ENCODE assay signal across 8 cellular contexts in genomic region chr11:121024989-121025388, GRCh38. TPM values are rescaled to one million over a fixed set of nuclear protein-coding genes. Genes with fewer than 3 reads are reported as not detected.
DNase-seq lines count a peak whose midpoint lies in the region; ATAC-seq and TF ChIP-seq lines count a peak whose summit lies in the region.

No MANE protein-coding gene starts in this region.

- intact Hi-C loops in breast epithelium (cut with DNase I; ENCODE audit: low total_unique reads) (no loop called here), right lobe of liver (cut with DNase I) (no loop called here)

- no peaks in the 10 kb centered on the region for H3K9me3 ChIP-seq in CD4-positive, CD25-positive, alpha-beta regulatory T cell (ENCODE audit: control insufficient read depth in 2 of 2, low read length in 2 of 2)
- no peaks in the 10 kb centered on the region for H3K9me3 ChIP-seq in breast epithelium
- H3K9me3 ChIP-seq in right lobe of liver: no peaks in the 10 kb centered on the region

- no peak for TF ChIP-seq CTCF in breast epithelium (IDR thresholded peaks at IDR 0.05)
- TF ChIP-seq CTCF in right lobe of liver (IDR thresholded peaks at IDR 0.05): no peak

- no peaks in the 10 kb centered on the region for H3K27me3 ChIP-seq in CD4-positive, CD25-positive, alpha-beta regulatory T cell (ENCODE audit: control insufficient read depth, insufficient read depth, low read length)
- H3K27me3 ChIP-seq in breast epithelium (no peaks in the 10 kb centered on the region), right lobe of liver (no peaks in the 10 kb centered on the region)

- peak overlapping the region; percentile 88 to 94 (median 93) for H3K27ac Mint-ChIP-seq in CD4-positive, CD25-positive, alpha-beta regulatory T cell

- H3K4me1 Mint-ChIP-seq in CD4-positive, CD25-positive, alpha-beta regulatory T cell: peaks cover 27 to 43% (median 39%) of the 10 kb centered on the region in 4 donors

- no peaks in the 10 kb centered on the region for H3K9me3 Mint-ChIP-seq in CD4-positive, CD25-positive, alpha-beta regulatory T cell

- no peak overlapping the region for H3K27ac ChIP-seq in CD4-positive, CD25-positive, alpha-beta regulatory T cell (ENCODE audit: insufficient read depth, low read length, poor library complexity, severe bottlenecking)
- peak overlapping the region in 1 of 2 donors; percentile 74 for H3K27ac ChIP-seq in breast epithelium
- peak overlapping the region; percentile 48 to 79 (median 71) for H3K27ac ChIP-seq in right lobe of liver

- H3K27me3 Mint-ChIP-seq in CD4-positive, CD25-positive, alpha-beta regulatory T cell: no peaks in the 10 kb centered on the region

- no peak for ATAC-seq in CD4-positive, CD25-positive, alpha-beta regulatory T cell (ENCODE audit: low read depth in 2 of 2)
- ATAC-seq in right lobe of liver: peak; percentile 21 to 56 (median 36)

- DNase-seq in CD4-positive, CD25-positive, alpha-beta regulatory T cell: peak in 1 of 3 donors; percentile 25
- DNase-seq in KBM-7 (peak; percentile 18), breast epithelium (ENCODE audit: low spot score in 2 of 2) (no peak), right lobe of liver (no peak), NCI-H2029 (lab: John Stamatoyannopoulos, UW) (no peak), 8988T (no peak), kidney glomerular epithelial cell (lab: John Stamatoyannopoulos, UW) (no peak), pons (ENCODE audit: low spot score) (no peak)

- 53% methylated on average over 3 of the region's 3 CpGs for WGBS in right lobe of liver (ENCODE audit: insufficient coverage, low coverage, low lambda C conversion rate, missing lambda C conversion rate)

- H3K4me1 ChIP-seq in CD4-positive, CD25-positive, alpha-beta regulatory T cell (ENCODE audit: control insufficient read depth, insufficient read depth, low read length, poor library complexity, severe bottlenecking): peaks cover 11% of the 10 kb centered on the region
- H3K4me1 ChIP-seq in breast epithelium (no peaks in the 10 kb centered on the region), right lobe of liver (peaks cover 0 to 22% (median 7%) of the 10 kb centered on the region in 4 donors)

- peak overlapping the region; percentile 87 to 89 (median 88) for H3K4me3 Mint-ChIP-seq in CD4-positive, CD25-positive, alpha-beta regulatory T cell

- no peaks in the 10 kb centered on the region for H3K36me3 ChIP-seq in CD4-positive, CD25-positive, alpha-beta regulatory T cell (ENCODE audit: control insufficient read depth, insufficient read depth, low read length)
- H3K36me3 ChIP-seq in breast epithelium (no peaks in the 10 kb centered on the region), right lobe of liver (no peaks in the 10 kb centered on the region)

- H3K36me3 Mint-ChIP-seq in CD4-positive, CD25-positive, alpha-beta regulatory T cell: peaks cover 4% of the 10 kb centered on the region

- peak overlapping the region; percentile 77 for H3K4me3 ChIP-seq in CD4-positive, CD25-positive, alpha-beta regulatory T cell (ENCODE audit: low read depth, low read length)
- H3K4me3 ChIP-seq in breast epithelium (peak overlapping the region; percentile 79 to 87 (median 84)), right lobe of liver (peak overlapping the region; percentile 61 to 80 (median 77))

- TF ChIP-seq POLR2A in breast epithelium (IDR thresholded peaks at IDR 0.05) (no peak), right lobe of liver (IDR thresholded peaks at IDR 0.05) (no peak)

- in situ Hi-C loops in KBM-7 (cut with MboI; ENCODE audit: low pct_unique_long_range_greater_than_20kb, low sequenced_read_pairs): no loop called here

RNA-seq across cellular contexts. Expression of gene TBCEL, which starts 1.1 kb away (rescaled TPM):
- 15.9 TPM for total RNA-seq in CD4-positive, CD25-positive, alpha-beta regulatory T cell
- 1 to 10 TPM; 2.3 to 5.1 (median 3.7) TPM for polyA plus RNA-seq in CD4-positive, CD25-positive, alpha-beta regulatory T cell
- total RNA-seq in breast epithelium: 10 to 100 TPM; 16.0 to 31.8 (median 26.9) TPM
- 10 to 100 TPM in 5 of 6 experiments, 1 to 10 TPM in 1; 9.6 to 37.9 (median 17.8) TPM for total RNA-seq in right lobe of liver

Comparison
In these comparisons a context has a peak if more than half of its experiments do, and no peak if none do; other contexts are left out.
1. ATAC-seq: peak in right lobe of liver (4 of 4); none in CD4-positive, CD25-positive, alpha-beta regulatory T cell (0 of 2).
2. Peak in every context shown above with its lines, with median percentiles within 50 percentile points of each other: H3K4me3 ChIP-seq.